In genomic region chrX:52160140-52160539, GRCh38 we compare ENCODE assay signal across 2 cellular contexts. TPM values are rescaled to one million over a fixed set of nuclear protein-coding genes. Genes with fewer than 3 reads are reported as not detected.
"Had no signal": no experiment of that assay in that cellular context is flagged by ENCODE, and none has a peak within 500 bp of the region (broad histone marks: within the 10 kb centered on the region; RNA-seq: fewer than 3 reads in every experiment).

No MANE protein-coding gene starts in this region.

RNA-seq across cellular contexts. Expression of gene MAGED4, which starts 24.5 kb away (rescaled TPM):
- total RNA-seq: activated T-helper 1 cell treated with anti-CD3 and anti-CD28 coated beads, Interleukin-12 subunit alpha, Interleukin-12 subunit beta, Interleukin-2, Interleukin-4 antibody, amounts not matched to agents 30 ng/mL and 10 ng/mL and 1 ng/mL, durations not matched to agents 14 hours and 24 hours and 36 hours; T-helper 1 cell treated with Interleukin-12 subunit alpha and Interleukin-12 subunit beta and Interleukin-4 antibody, amounts not matched to agents 30 ng/mL and 1 ng/mL, for 36 hours had no signal
